In the genomic region with DNA sequence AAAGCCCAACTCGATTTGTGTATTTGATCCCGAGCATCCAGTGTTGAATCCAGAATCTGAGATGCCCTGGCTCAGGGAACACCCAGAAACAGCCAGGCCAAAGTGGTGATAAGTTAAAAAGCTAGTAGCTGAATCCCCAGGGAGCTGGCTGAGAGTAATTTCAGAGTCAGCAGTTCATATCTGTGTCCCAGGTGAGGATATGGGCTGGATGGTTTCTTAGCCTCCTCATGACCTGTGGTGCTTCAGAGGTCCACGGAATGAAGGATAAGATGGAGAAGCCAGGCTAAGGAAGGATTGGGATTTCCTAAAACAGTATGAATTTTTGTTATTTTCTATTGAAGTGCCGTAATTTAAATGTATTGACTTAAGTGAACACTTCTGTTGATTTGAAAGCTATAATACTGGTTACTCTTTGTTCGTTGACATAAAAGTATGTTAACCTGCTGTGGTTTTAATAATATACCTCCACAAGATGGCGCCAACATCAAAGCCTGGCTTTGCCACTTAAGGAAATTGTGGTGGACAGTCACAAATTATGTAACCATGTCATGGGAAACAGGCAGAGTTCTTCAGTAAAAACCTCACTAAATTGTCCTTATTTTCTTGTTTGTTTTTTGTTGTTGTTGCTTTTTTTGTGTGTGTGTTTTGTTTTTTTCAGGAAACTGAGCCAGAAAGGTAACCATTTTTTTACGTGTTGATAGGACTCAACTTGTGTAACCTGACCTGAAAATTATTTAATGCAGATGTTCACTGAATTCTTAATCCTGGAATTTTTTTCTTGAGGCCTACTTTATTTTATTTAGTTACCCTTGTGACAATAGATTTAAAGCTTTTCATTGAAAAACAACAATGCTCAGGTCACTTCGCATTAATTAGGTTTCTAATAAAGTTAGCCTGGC, we compare ENCODE assay signal across 8 cellular contexts. TPM values are rescaled to one million over a fixed set of nuclear protein-coding genes. Genes with fewer than 3 reads are reported as not detected.
DNase-seq lines count a peak whose midpoint lies in the region; ATAC-seq and TF ChIP-seq lines count a peak whose summit lies in the region.

No MANE protein-coding gene starts in this region.

- H3K27ac Mint-ChIP-seq in CD8-positive, alpha-beta T cell: peak overlapping the region; percentile 23

- H4K20me1 ChIP-seq in OCI-LY7 (ENCODE audit: insufficient read depth, low read length): peaks cover 26% of the 10 kb centered on the region; the same call in 1 of the 2 replicates

- no peak overlapping the region for H2AFZ ChIP-seq in OCI-LY7 (ENCODE audit: low read length)

- H3K36me3 ChIP-seq in CD8-positive, alpha-beta T cell (ENCODE audit: insufficient read depth, low read length): peaks cover 21% of the 10 kb centered on the region
- H3K36me3 ChIP-seq in HUES48 (ENCODE audit: control insufficient read depth, insufficient read depth, low read length): peaks cover 81% of the 10 kb centered on the region
- H3K36me3 ChIP-seq in OCI-LY7 (ENCODE audit: insufficient read depth, low read length): peaks cover 98% of the 10 kb centered on the region
- H3K36me3 ChIP-seq in prostate gland: no peaks in the 10 kb centered on the region

- peaks cover 62% of the 10 kb centered on the region for H3K36me3 Mint-ChIP-seq in CD8-positive, alpha-beta T cell

- CTCF ChIA-PET in CD8-positive, alpha-beta T cell (lab: Charles Lee): interaction anchor here (0.7 to 10.1 kb wide), 33 partner anchors 10 to 638 kb away, joined by 3 to 145 read pairs (median 4); partner anchors contain the start of gene CDKN2B
- CTCF ChIA-PET in OCI-LY7 (lab: Charles Lee; ENCODE audit: unreplicated experiment): interaction anchor here (0.9 to 1.5 kb wide), 4 partner anchors 193 to 234 kb away, joined by 3 to 5 read pairs (median 4); no protein-coding TSS in a partner anchor

- DNase-seq in CD8-positive, alpha-beta T cell: peak; percentile 24 to 68 (median 52)
- DNase-seq in OCI-LY7 (ENCODE audit: low spot score): peak; percentile 85
- peak; percentile 42 for DNase-seq in activated gamma-delta T cell treated with anti-CD3 and anti-CD28 coated beads, Interleukin-2, amount 50 U/mL, for 16 hours (ENCODE audit: low read depth)
- peak; percentile 80 for DNase-seq in globus pallidus (ENCODE audit: low spot score)
- DNase-seq in prostate gland (ENCODE audit: low spot score): peak; percentile 82
- no peak for DNase-seq in GM19238 (ENCODE audit: insufficient read length, low spot score)

- H3K9me2 ChIP-seq in OCI-LY7 (ENCODE audit: insufficient read depth, low read length): no peaks in the 10 kb centered on the region

- H3K4me3 ChIP-seq in CD8-positive, alpha-beta T cell (ENCODE audit: low read depth, low read length): no peak overlapping the region
- H3K4me3 ChIP-seq in HUES48 (ENCODE audit: low read depth, low read length) (no peak overlapping the region), OCI-LY7 (ENCODE audit: low read depth, low read length, poor library complexity, severe bottlenecking) (no peak overlapping the region), prostate gland (no peak overlapping the region)

- H3K4me2 ChIP-seq in OCI-LY7 (ENCODE audit: low read length): peak overlapping the region; percentile 24; the same call in 1 of the 2 replicates

- no peaks in the 10 kb centered on the region for H3K27me3 ChIP-seq in CD8-positive, alpha-beta T cell (ENCODE audit: insufficient read depth, low read length)
- H3K27me3 ChIP-seq in HUES48 (ENCODE audit: control insufficient read depth, insufficient read depth, low read length): no peaks in the 10 kb centered on the region
- H3K27me3 ChIP-seq in prostate gland (replicated peaks; ENCODE audit: insufficient read depth): no peaks in the 10 kb centered on the region

- TF ChIP-seq CTCF in CD8-positive, alpha-beta T cell (IDR thresholded peaks at IDR 0.05): peak; percentile 68
- TF ChIP-seq CTCF in OCI-LY7 (conservative IDR thresholded peaks at IDR 0.05; ENCODE audit: low read length): peak; percentile 98
- peak; percentile 69 to 93 (median 88) for TF ChIP-seq CTCF in prostate gland (IDR thresholded peaks at IDR 0.05)

- no peaks in the 10 kb centered on the region for H3K9me3 Mint-ChIP-seq in CD8-positive, alpha-beta T cell

- no peak overlapping the region for H3K4me3 Mint-ChIP-seq in CD8-positive, alpha-beta T cell

- peak; percentile 63 for ATAC-seq in CD8-positive, alpha-beta T cell
- ATAC-seq in GM19372 (IDR thresholded peaks at IDR 0.05; ENCODE audit: low read depth, unreplicated experiment): peak; percentile 49

- no peak overlapping the region for H3K9ac ChIP-seq in HUES48 (ENCODE audit: low read depth, low read length)

- H3K27ac ChIP-seq in CD8-positive, alpha-beta T cell (ENCODE audit: low read depth, low read length): no peak overlapping the region
- H3K27ac ChIP-seq in HUES48 (ENCODE audit: low read depth, low read length) (peak overlapping the region; percentile 1), OCI-LY7 (ENCODE audit: low read depth, low read length, poor library complexity, severe bottlenecking) (peak overlapping the region; percentile 32), prostate gland (peak overlapping the region; percentile 17 to 40)

- 50% methylated on average over 8 of the region's 8 CpGs for WGBS in prostate gland

- peaks cover 10% of the 10 kb centered on the region for H3K4me1 ChIP-seq in CD8-positive, alpha-beta T cell (ENCODE audit: insufficient read depth, low read length)
- H3K4me1 ChIP-seq in HUES48 (ENCODE audit: control insufficient read depth, insufficient read depth, low read length): peaks cover 5% of the 10 kb centered on the region; the same call in 1 of the 2 replicates
- peaks cover 20% of the 10 kb centered on the region for H3K4me1 ChIP-seq in OCI-LY7 (ENCODE audit: insufficient read depth, low read length, poor library complexity, severe bottlenecking)
- H3K4me1 ChIP-seq in prostate gland (replicated peaks): peaks cover 3% of the 10 kb centered on the region

- intact Hi-C loops in CD8-positive, alpha-beta T cell (cut with DNase I, micrococcal nuclease): loop anchor here (1.0 to 5.0 kb wide), 10 partner anchors 11 to 638 kb away; no protein-coding TSS in a partner anchor
- intact Hi-C loops in OCI-LY7 (cut with micrococcal nuclease; ENCODE audit: unreplicated experiment) (loop anchor here (1.0 to 5.0 kb wide), 7 partner anchors 180 to 638 kb away; partner anchors contain the start of genes CDKN2A and CDKN2B-AS1), prostate gland (cut with DNase I) (loop anchor here (2.0 to 10.0 kb wide), 4 partner anchors 193 to 427 kb away; partner anchors contain the start of gene CDKN2B)

- POLR2A ChIA-PET in CD8-positive, alpha-beta T cell (lab: Charles Lee): interaction anchor here (0.6 kb wide), 1 partner anchor 367 kb away, joined by 3 read pairs; no protein-coding TSS in a partner anchor
- POLR2A ChIA-PET in OCI-LY7 (lab: Charles Lee): interaction anchor here (1.3 to 1.6 kb wide), 3 partner anchors 195 to 226 kb away, joined by 3 to 5 read pairs (median 4); partner anchors contain the start of gene CDKN2B

- no peak for TF ChIP-seq POLR2A in prostate gland (IDR thresholded peaks at IDR 0.05)

- no peaks in the 10 kb centered on the region for H3K27me3 Mint-ChIP-seq in CD8-positive, alpha-beta T cell (ENCODE audit: low read depth)

- peaks cover 21% of the 10 kb centered on the region for H3K4me1 Mint-ChIP-seq in CD8-positive, alpha-beta T cell (ENCODE audit: low read depth)

- BruUV-seq in OCI-LY7 (replicated peaks; lab: Mats Ljungman, UMichigan): TSS peak; percentile 7

- H3K79me2 ChIP-seq in OCI-LY7 (ENCODE audit: insufficient read depth, low read depth, low read length): peaks cover 49% of the 10 kb centered on the region

- H3K9me3 ChIP-seq in CD8-positive, alpha-beta T cell (ENCODE audit: low read length): no peaks in the 10 kb centered on the region
- peaks cover under 1% of the 10 kb centered on the region; the same call in 1 of the 2 replicates for H3K9me3 ChIP-seq in HUES48 (ENCODE audit: control insufficient read depth, insufficient read depth, low read length)
- H3K9me3 ChIP-seq in OCI-LY7 (ENCODE audit: low read length): peaks cover 2% of the 10 kb centered on the region; the same call in 1 of the 2 replicates
- H3K9me3 ChIP-seq in prostate gland: no peaks in the 10 kb centered on the region

RNA-seq across cellular contexts. Expression of gene MTAP, which starts 11.4 kb away (rescaled TPM):
- 10 to 100 TPM in 1 of 2 experiments, 1 to 10 TPM in 1; 9.9 to 14.3 TPM for total RNA-seq in CD8-positive, alpha-beta T cell
- 41.6 and 50.4 TPM in 2 replicates for total RNA-seq in OCI-LY7 (2014; rRNA removed; shearing (Covaris generic))
- total RNA-seq in OCI-LY7 (2022) (101 and 105 TPM in 2 replicates), prostate gland (10 to 100 TPM; 13.3 to 33.5 TPM)
